ENCODE assay signal across 8 cellular contexts in the genomic region with DNA sequence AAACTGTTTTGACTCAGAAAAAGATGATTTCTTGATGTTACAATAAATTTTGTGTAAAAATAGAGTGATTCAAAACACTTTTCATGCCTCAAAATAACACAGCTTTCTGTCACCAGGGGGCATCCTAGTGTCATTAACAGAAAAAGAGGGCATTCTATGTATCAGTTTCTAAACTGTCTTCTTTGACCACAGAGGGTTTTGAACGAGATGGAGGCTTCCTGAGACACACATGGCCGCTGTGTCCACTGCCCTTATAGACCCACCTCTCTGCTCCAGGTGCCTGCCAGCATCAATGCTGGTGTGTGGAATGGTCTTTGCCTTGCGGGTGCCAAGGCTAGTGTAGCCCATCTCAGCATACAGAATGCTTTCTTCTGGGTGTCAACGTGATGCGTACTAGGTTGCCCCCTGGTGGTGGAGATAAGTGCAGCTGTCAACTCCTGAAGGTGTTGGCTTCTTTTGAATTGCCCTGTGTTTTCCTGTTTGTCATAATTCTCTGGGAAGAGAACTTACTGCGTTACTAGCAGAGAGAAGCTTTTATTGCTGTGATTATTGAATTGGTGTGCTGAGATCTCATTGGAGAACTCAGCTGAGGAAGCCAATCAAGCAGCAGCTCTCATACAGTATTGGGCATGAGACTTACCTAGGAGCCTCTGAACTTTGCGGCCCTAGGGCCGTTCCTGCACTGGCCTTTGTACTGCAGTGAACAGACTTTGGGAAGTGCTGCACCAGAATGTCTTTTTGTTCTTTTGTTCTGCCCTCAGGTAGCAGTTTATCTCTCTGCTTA. TPM values are rescaled to one million over a fixed set of nuclear protein-coding genes. Genes with fewer than 3 reads are reported as not detected.
DNase-seq lines count a peak whose midpoint lies in the region; ATAC-seq and TF ChIP-seq lines count a peak whose summit lies in the region.

No MANE protein-coding gene starts in this region.

- WGBS in heart left ventricle, 4 donors = 28 to 40% (median 30%) methylated on average over 7 to 8 of the region's 8 CpGs

- H3K9ac ChIP-seq in MM.1S (ENCODE audit: low read length) (no peak overlapping the region), adipocyte (ENCODE audit: low read length) (no peak overlapping the region)

- no peaks in the 10 kb centered on the region; the same call in 1 of the 2 replicates for H4K20me1 ChIP-seq in MM.1S (ENCODE audit: insufficient read depth, low read length)

- TF ChIP-seq CTCF in MM.1S (IDR thresholded peaks at IDR 0.05; ENCODE audit: low read length) = peak; percentile 69
- peak; percentile 81 to 96 (median 88) for TF ChIP-seq CTCF in heart left ventricle (IDR thresholded peaks at IDR 0.05)

- peak overlapping the region; percentile 34; the same call in 1 of the 2 replicates for H3K4me2 ChIP-seq in MM.1S (ENCODE audit: low read depth, low read length)

- H3K4me3 ChIP-seq in MM.1S (ENCODE audit: low read length) = no peak overlapping the region
- H3K4me3 ChIP-seq in adipocyte (ENCODE audit: low read length) = no peak overlapping the region
- peak overlapping the region in 1 of 12 donors; percentile 4 for H3K4me3 ChIP-seq in heart left ventricle

- H3F3A ChIP-seq in MM.1S (ENCODE audit: insufficient read depth, low read length) = no peaks in the 10 kb centered on the region

- intact Hi-C loops in heart left ventricle (cut with DNase I) = loop anchor here in 3 of 10 donors (5.0 kb wide), 2 partner anchors 116 to 231 kb away; no protein-coding TSS in a partner anchor

- H3K4me1 ChIP-seq in MM.1S (ENCODE audit: low read length) (no peaks in the 10 kb centered on the region), adipocyte (ENCODE audit: control insufficient read depth, insufficient read depth, low read length) (peaks cover 43% of the 10 kb centered on the region), heart left ventricle (peaks cover 0 to 76% (median 37%) of the 10 kb centered on the region in 12 donors)

- no peak for TF ChIP-seq POLR2A in heart left ventricle (IDR thresholded peaks at IDR 0.05)

- H3K9me3 ChIP-seq in MM.1S (replicated peaks; ENCODE audit: insufficient read depth, low read length) (no peaks in the 10 kb centered on the region), adipocyte (ENCODE audit: control insufficient read depth, low read length) (no peaks in the 10 kb centered on the region), heart left ventricle (no peaks in the 10 kb centered on the region)

- H3K27me3 ChIP-seq in MM.1S (replicated peaks; ENCODE audit: insufficient read depth, low read length) (no peaks in the 10 kb centered on the region), adipocyte (replicated peaks; ENCODE audit: control insufficient read depth, insufficient read depth, low read length) (no peaks in the 10 kb centered on the region), heart left ventricle (no peaks in the 10 kb centered on the region)

- peaks cover 43% of the 10 kb centered on the region for H3K79me2 ChIP-seq in MM.1S (ENCODE audit: low read length)

- H3K36me3 ChIP-seq in MM.1S (replicated peaks; ENCODE audit: insufficient read depth, low read length) (no peaks in the 10 kb centered on the region), adipocyte (ENCODE audit: control insufficient read depth, insufficient read depth, low read length, severe bottlenecking) (peaks cover 17% of the 10 kb centered on the region), heart left ventricle (peaks cover 0 to 27% (median 13%) of the 10 kb centered on the region in 9 donors)

- H3K9me2 ChIP-seq in MM.1S (replicated peaks; ENCODE audit: insufficient read depth, low read length) = no peaks in the 10 kb centered on the region

- H2AFZ ChIP-seq in MM.1S (ENCODE audit: low read length) = no peak overlapping the region

- H3K27ac ChIP-seq in MM.1S (ENCODE audit: low read length) (no peak overlapping the region), heart left ventricle (peak overlapping the region in 3 of 12 donors; percentile 30 to 45 (median 31))

- ATAC-seq in GM21717 (IDR thresholded peaks at IDR 0.05; ENCODE audit: unreplicated experiment) = peak; percentile 79
- peak; percentile 44 to 71 (median 66) for ATAC-seq in heart left ventricle
- no peak for ATAC-seq in GM18858 (IDR thresholded peaks at IDR 0.05; ENCODE audit: unreplicated experiment)

- peak; percentile 88 for DNase-seq in DMS53 (lab: John Stamatoyannopoulos, UW)
- peak; percentile 58 for DNase-seq in MM.1S
- peak; percentile 61 for DNase-seq in T follicular helper cell (ENCODE audit: low read depth)
- DNase-seq in adipocyte (ENCODE audit: low read depth) = peak; percentile 81
- peak; percentile 67 to 81 (median 76) for DNase-seq in heart left ventricle
- DNase-seq in putamen (ENCODE audit: low spot score) = peak; percentile 46

RNA-seq across cellular contexts. Expression of a gene that starts 38.6 kb away (rescaled TPM):
- 10 to 100 TPM; 57.3 to 73.5 (median 62.9) TPM for total RNA-seq in heart left ventricle
- polyA plus RNA-seq in heart left ventricle = 10 to 100 TPM; 17.8 to 46.8 TPM
